8 cellular contexts compared by ENCODE assay signal in genomic region chr11:10293423-10294288, GRCh38. TPM values are rescaled to one million over a fixed set of nuclear protein-coding genes. Genes with fewer than 3 reads are reported as not detected.
DNase-seq lines count a peak whose midpoint lies in the region; ATAC-seq and TF ChIP-seq lines count a peak whose summit lies in the region.

SBF2 (minus strand) TSS chr11:10294219; CDS start chr11:10294069, 150 bp downstream.

- H3K27me3 ChIP-seq in H7 (ENCODE audit: control insufficient read depth, insufficient read depth, low read length) (no peaks in the 10 kb centered on the region), smooth muscle cell (ENCODE audit: low read depth) (no peaks in the 10 kb centered on the region)

- TF ChIP-seq CTCF in smooth muscle cell (IDR thresholded peaks at IDR 0.05; ENCODE audit: borderline replicate concordance, insufficient read depth, poor library complexity, severe bottlenecking) = no peak

- DNase-seq in DMS79 treated with DMSO at 0.1 percent for 48 hours (lab: John Stamatoyannopoulos, UW) (peak; percentile 43), H7 (peak; percentile 95), NCI-H1930 (lab: John Stamatoyannopoulos, UW) (peak; percentile 81 to 83), cerebellar cortex (ENCODE audit: low spot score) (peak; percentile 81), iris pigment epithelial cell (ENCODE audit: low read depth) (peak; percentile 97), smooth muscle cell (lab: John Stamatoyannopoulos, UW; ENCODE audit: unreplicated experiment) (peak; percentile 71)
- DNase-seq in activated CD4-positive, CD25-positive, alpha-beta regulatory T cell treated with anti-CD3 and anti-CD28 coated beads, Interleukin-2, amount 50 U/mL, for 72 hours = peak; percentile 77

- peaks cover 33% of the 10 kb centered on the region for H4K20me1 ChIP-seq in smooth muscle cell (ENCODE audit: low read depth)

- H3K36me3 ChIP-seq in H7 (replicated peaks; ENCODE audit: control insufficient read depth, insufficient read depth, low read length) (no peaks in the 10 kb centered on the region), smooth muscle cell (ENCODE audit: low read depth) (no peaks in the 10 kb centered on the region)

- ATAC-seq in HG02938 (IDR thresholded peaks at IDR 0.05; ENCODE audit: unreplicated experiment) = no peak

- peaks cover 10% of the 10 kb centered on the region for H3K4me1 ChIP-seq in smooth muscle cell (ENCODE audit: low read depth)

- H2AFZ ChIP-seq in smooth muscle cell (ENCODE audit: low read depth) = peak within 1 kb of the TSS; percentile 82

- H3F3A ChIP-seq in smooth muscle cell (ENCODE audit: low read depth) = peaks cover 8% of the 10 kb centered on the region

- WGBS in smooth muscle cell (ENCODE audit: low lambda C conversion rate) = under 1% methylated on average over 27 of the region's 81 CpGs

- H3K79me2 ChIP-seq in smooth muscle cell (ENCODE audit: low read depth) = peaks cover 46% of the 10 kb centered on the region

- H3K4me3 ChIP-seq in H7 (ENCODE audit: insufficient read depth, low read depth, low read length) (peak within 1 kb of the TSS; percentile 79), smooth muscle cell (peak within 1 kb of the TSS; percentile 98)

- H3K9ac ChIP-seq in smooth muscle cell (ENCODE audit: low read depth) = peak within 1 kb of the TSS; percentile 90

- H3K9me3 ChIP-seq in smooth muscle cell (replicated peaks; ENCODE audit: low read depth) = no peaks in the 10 kb centered on the region

- peak within 1 kb of the TSS; percentile 90 for H3K27ac ChIP-seq in smooth muscle cell (ENCODE audit: low read depth)

- peak within 1 kb of the TSS; percentile 99 for H3K4me2 ChIP-seq in smooth muscle cell

RNA-seq across cellular contexts. Expression of gene SBF2, which starts in this region (rescaled TPM):
- total RNA-seq in H7 (2014; rRNA removed; shearing (Covaris generic)) = 34.5 and 39.7 TPM in 2 replicates
- 62.5 and 80.7 TPM in 2 replicates for total RNA-seq in smooth muscle cell
- polyA plus RNA-seq in smooth muscle cell = 19.0 and 25.7 TPM in 2 replicates

Comparison
In these comparisons a context has a peak if more than half of its experiments do, and no peak if none do; other contexts are left out.
1. DNase-seq: peak in every context shown above with its lines; median percentile 97 in iris pigment epithelial cell; 95 in H7; 82 in NCI-H1930; 81 in cerebellar cortex; 77 in activated CD4-positive, CD25-positive, alpha-beta regulatory T cell treated with anti-CD3 and anti-CD28 coated beads, Interleukin-2, amount 50 U/mL, for 72 hours; 71 in smooth muscle cell; 43 in DMS79 treated with DMSO at 0.1 percent for 48 hours.